In genomic region chr20:62816879-62817873, GRCh38 we compare ENCODE assay signal across 8 cellular contexts. TPM values are rescaled to one million over a fixed set of nuclear protein-coding genes. Genes with fewer than 3 reads are reported as not detected.
A peak's percentile ranks its signal among the peaks of the same experiment; 100 is the strongest.
DNase-seq lines count a peak whose midpoint lies in the region; ATAC-seq and FAIRE-seq lines count a peak whose summit lies in the region.

Gene COL9A3, plus strand, starts transcription at chr20:62817050. Its CDS starts 15 bp downstream, at chr20:62817065.

- H3K4me1 ChIP-seq in ES-I3 (ENCODE audit: insufficient read depth, low read length): peaks cover 14% of the 10 kb centered on the region; the same call in 1 of the 2 replicates

- DNase-seq in NCI-H69 (lab: John Stamatoyannopoulos, UW): peak; percentile 30
- peak; percentile 73 to 92 for DNase-seq in frontal cortex (ENCODE audit: low spot score in 2 of 2)
- peak; percentile 68 for DNase-seq in pons (ENCODE audit: low spot score)
- no peak for DNase-seq in AG08396 (ENCODE audit: low spot score)

- no peaks in the 10 kb centered on the region for H3K9me3 ChIP-seq in ES-I3 (ENCODE audit: control insufficient read depth, insufficient read depth, low read length)

- H3K9ac ChIP-seq in ES-I3 (ENCODE audit: low read depth, low read length): peak within 1 kb of the TSS; percentile 72

- no peak for FAIRE-seq in frontal cortex (lab: Jason Lieb, UNC)

- no peak for ATAC-seq in HG03442 (IDR thresholded peaks at IDR 0.05; ENCODE audit: unreplicated experiment)
- no peak for ATAC-seq in GM18861 (IDR thresholded peaks at IDR 0.05; ENCODE audit: unreplicated experiment)
- ATAC-seq in GM21576 (IDR thresholded peaks at IDR 0.05; ENCODE audit: unreplicated experiment): no peak

- no peaks in the 10 kb centered on the region for H3K36me3 ChIP-seq in ES-I3 (ENCODE audit: insufficient read depth, low read length)

RNA-seq across cellular contexts. Expression of gene COL9A3, which starts in this region (rescaled TPM):
- total RNA-seq in frontal cortex: 10.2 TPM
